1 cellular context compared by ENCODE assay signal in the genomic region with DNA sequence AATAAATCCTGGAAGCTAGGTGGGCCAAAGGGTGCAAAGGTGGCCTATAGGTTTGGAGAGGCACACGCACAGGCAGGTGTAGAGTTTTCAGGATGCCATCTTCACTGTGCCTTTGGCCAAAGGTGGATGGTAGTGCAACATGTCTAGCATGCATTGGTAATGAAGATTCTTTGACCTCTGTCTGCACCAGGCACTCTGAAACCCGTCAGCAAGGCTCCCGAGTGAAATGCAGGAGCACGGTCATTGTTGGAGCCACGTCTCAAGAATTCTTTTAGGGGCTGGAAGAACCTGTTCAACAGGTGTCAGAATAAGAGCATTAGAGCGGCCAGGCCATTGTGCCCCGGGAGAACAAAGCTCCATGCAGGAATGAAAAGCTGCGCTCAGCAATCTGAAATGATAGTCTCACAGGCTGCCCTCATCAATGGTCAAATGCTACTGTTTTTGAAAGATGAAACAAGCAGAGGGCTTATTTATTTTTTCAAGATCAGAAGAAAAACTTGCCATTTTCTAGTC.
TF ChIP-seq lines count a peak whose summit lies in the region.

No MANE protein-coding gene starts in this region.

TF ChIP-seq in HCT116, 20 proteins besides CTCF, POLR2A, EP300 and RAD21 (continued from another document):
- TF ChIP-seq, protein P1, sequence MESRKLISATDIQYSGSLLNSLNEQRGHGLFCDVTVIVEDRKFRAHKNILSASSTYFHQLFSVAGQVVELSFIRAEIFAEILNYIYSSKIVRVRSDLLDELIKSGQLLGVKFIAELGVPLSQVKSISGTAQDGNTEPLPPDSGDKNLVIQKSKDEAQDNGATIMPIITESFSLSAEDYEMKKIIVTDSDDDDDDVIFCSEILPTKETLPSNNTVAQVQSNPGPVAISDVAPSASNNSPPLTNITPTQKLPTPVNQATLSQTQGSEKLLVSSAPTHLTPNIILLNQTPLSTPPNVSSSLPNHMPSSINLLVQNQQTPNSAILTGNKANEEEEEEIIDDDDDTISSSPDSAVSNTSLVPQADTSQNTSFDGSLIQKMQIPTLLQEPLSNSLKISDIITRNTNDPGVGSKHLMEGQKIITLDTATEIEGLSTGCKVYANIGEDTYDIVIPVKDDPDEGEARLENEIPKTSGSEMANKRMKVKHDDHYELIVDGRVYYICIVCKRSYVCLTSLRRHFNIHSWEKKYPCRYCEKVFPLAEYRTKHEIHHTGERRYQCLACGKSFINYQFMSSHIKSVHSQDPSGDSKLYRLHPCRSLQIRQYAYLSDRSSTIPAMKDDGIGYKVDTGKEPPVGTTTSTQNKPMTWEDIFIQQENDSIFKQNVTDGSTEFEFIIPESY (IDR thresholded peaks at IDR 0.05; ENCODE audit: extremely low read depth, insufficient replicate concordance, low read length): no peak
